In genomic region chr6:144360401-144360800, GRCh38 we compare ENCODE assay signal across 19 cellular contexts.
DNase-seq lines count a peak whose midpoint lies in the region; ATAC-seq and TF ChIP-seq lines count a peak whose summit lies in the region.
"Had no signal": no experiment of that assay in that cellular context is flagged by ENCODE, and none has a peak within 500 bp of the region (broad histone marks: within the 10 kb centered on the region; RNA-seq: fewer than 3 reads in every experiment).

No MANE protein-coding gene starts in this region.

- H3K9me2 ChIP-seq in SK-N-SH, result no peaks in the 10 kb centered on the region
- H3K9me2 ChIP-seq in Loucy (replicated peaks; ENCODE audit: low read depth, low read length), result no peaks in the 10 kb centered on the region

- no peak overlapping the region for H4K91ac ChIP-seq in neuronal stem cell (ENCODE audit: low read depth, low read length, poor library complexity)

- no peak overlapping the region for H3K4me3 ChIP-seq in SK-N-SH (ENCODE audit: low read depth in 2 of 2, low read length in 1 of 2)
- no peak overlapping the region for H3K4me3 ChIP-seq in Loucy (ENCODE audit: low read length, poor library complexity, severe bottlenecking)
- H3K4me3 ChIP-seq in adipocyte (ENCODE audit: low read length), result no peak overlapping the region
- H3K4me3 ChIP-seq in neuronal stem cell (ENCODE audit: low read length in 2 of 2), result no peak overlapping the region
- H3K4me3 ChIP-seq: K562, lung, Peyer's patch, sigmoid colon had no signal

- no peak for TF ChIP-seq CTCF in SK-N-SH (IDR thresholded peaks at IDR 0.05)
- no peak for TF ChIP-seq CTCF in Loucy (conservative IDR thresholded peaks at IDR 0.05; ENCODE audit: low read length)

- H3F3A ChIP-seq in SK-N-SH (replicated peaks; ENCODE audit: insufficient read depth) (no peaks in the 10 kb centered on the region), Loucy (ENCODE audit: low read depth) (no peaks in the 10 kb centered on the region)

- no peak for TF ChIP-seq EP300 in SK-N-SH (IDR thresholded peaks at IDR 0.05; ENCODE audit: borderline replicate concordance in 1 of 2, low read depth in 1 of 2, low read length in 1 of 2)

- H3K27ac ChIP-seq in SK-N-SH (ENCODE audit: low read depth in 2 of 2, low read length in 1 of 2) (no peak overlapping the region), neuronal stem cell (replicated peaks; ENCODE audit: low read length) (no peak overlapping the region)
- H3K27ac ChIP-seq: 22Rv1, Peyer's patch, sigmoid colon had no signal

- no peak overlapping the region for H2BK120ac ChIP-seq in neuronal stem cell (ENCODE audit: low read depth, low read length)

- H3K9ac ChIP-seq in SK-N-SH, result no peak overlapping the region
- H3K9ac ChIP-seq in Loucy (ENCODE audit: low read depth, low read length, poor library complexity, severe bottlenecking), result no peak overlapping the region
- peak overlapping the region; percentile 64 for H3K9ac ChIP-seq in adipocyte (ENCODE audit: low read length)
- no peak overlapping the region for H3K9ac ChIP-seq in neuronal stem cell (ENCODE audit: low read depth, low read length, poor library complexity)

- no peak overlapping the region for H3K4ac ChIP-seq in neuronal stem cell (ENCODE audit: low read length)

- no peak overlapping the region for H3K23ac ChIP-seq in neuronal stem cell (ENCODE audit: low read depth, low read length, poor library complexity)

- H3K27me3 ChIP-seq in SK-N-SH (ENCODE audit: insufficient read depth), result no peaks in the 10 kb centered on the region
- H3K27me3 ChIP-seq in Loucy (ENCODE audit: insufficient read depth, low read length, poor library complexity, severe bottlenecking), result no peaks in the 10 kb centered on the region
- H3K27me3 ChIP-seq in adipocyte (replicated peaks; ENCODE audit: control insufficient read depth, insufficient read depth, low read length), result no peaks in the 10 kb centered on the region
- H3K27me3 ChIP-seq in neuronal stem cell (ENCODE audit: control insufficient read depth in 3 of 3, insufficient read depth in 3 of 3, low read depth in 1 of 3, low read length in 3 of 3), result no peaks in the 10 kb centered on the region
- H3K27me3 ChIP-seq: Peyer's patch, sigmoid colon had no signal

- H4K20me1 ChIP-seq in SK-N-SH (ENCODE audit: insufficient read depth) (no peaks in the 10 kb centered on the region), Loucy (ENCODE audit: insufficient read depth, low read length, poor library complexity, severe bottlenecking) (peaks cover 38% of the 10 kb centered on the region)

- H3K14ac ChIP-seq in neuronal stem cell (ENCODE audit: low read length), result peak overlapping the region; percentile 71

- H3K4me1 ChIP-seq in SK-N-SH (ENCODE audit: control insufficient read depth in 1 of 2, insufficient read depth in 2 of 2, low read depth in 1 of 2, low read length in 1 of 2), result peaks cover 3 to 6% of the 10 kb centered on the region in 2 experiments; a peak in 3 of 4 replicates
- H3K4me1 ChIP-seq in Loucy (ENCODE audit: insufficient read depth, low read length, poor library complexity, severe bottlenecking), result peaks cover 36% of the 10 kb centered on the region
- peaks cover 34% of the 10 kb centered on the region for H3K4me1 ChIP-seq in adipocyte (ENCODE audit: control insufficient read depth, insufficient read depth, low read length)
- peaks cover 0 to 1% of the 10 kb centered on the region in 2 donors for H3K4me1 ChIP-seq in neuronal stem cell (ENCODE audit: control insufficient read depth in 2 of 2, insufficient read depth in 1 of 2, low read depth in 1 of 2, low read length in 2 of 2)

- H2BK15ac ChIP-seq in neuronal stem cell (ENCODE audit: low read length), result no peak overlapping the region

- H2AK5ac ChIP-seq in neuronal stem cell (ENCODE audit: low read depth, low read length), result no peak overlapping the region

- H4K8ac ChIP-seq in neuronal stem cell (ENCODE audit: low read depth, low read length), result peak overlapping the region; percentile 65

- no peaks in the 10 kb centered on the region for H3K36me3 ChIP-seq in SK-N-SH (replicated peaks in 1 of 2; ENCODE audit: control insufficient read depth in 1 of 2, insufficient read depth in 2 of 2, low read length in 1 of 2)
- H3K36me3 ChIP-seq in Loucy (ENCODE audit: insufficient read depth, low read length), result no peaks in the 10 kb centered on the region
- H3K36me3 ChIP-seq in adipocyte (ENCODE audit: control insufficient read depth, insufficient read depth, low read length, severe bottlenecking), result no peaks in the 10 kb centered on the region
- no peaks in the 10 kb centered on the region for H3K36me3 ChIP-seq in neuronal stem cell (replicated peaks in 1 of 2; ENCODE audit: control insufficient read depth in 2 of 2, insufficient read depth in 2 of 2, low read length in 2 of 2)
- H3K36me3 ChIP-seq: Peyer's patch, sigmoid colon had no signal

- H2AFZ ChIP-seq in SK-N-SH (ENCODE audit: low read depth) (no peak overlapping the region), Loucy (ENCODE audit: low read length) (no peak overlapping the region), neuronal stem cell (ENCODE audit: low read length) (no peak overlapping the region)

- 7% methylated on average over 4 of the region's 4 CpGs for WGBS in SK-N-SH (ENCODE audit: low lambda C conversion rate)
- no CpG with 5 or more reads among the region's 4 CpGs for WGBS in neuronal stem cell (ENCODE audit: extremely low coverage in 2 of 2, insufficient read length in 2 of 2, insufficient replicate concordance in 1 of 2), 2 donors

- no peak overlapping the region for H2BK12ac ChIP-seq in neuronal stem cell (ENCODE audit: low read length)

- H3K9me3 ChIP-seq in SK-N-SH (no peaks in the 10 kb centered on the region), Loucy (ENCODE audit: insufficient read depth, low read depth, low read length) (no peaks in the 10 kb centered on the region), adipocyte (ENCODE audit: control insufficient read depth, low read length) (no peaks in the 10 kb centered on the region), neuronal stem cell (replicated peaks in 1 of 2; ENCODE audit: control insufficient read depth in 2 of 2, insufficient read depth in 1 of 2, low read depth in 1 of 2, low read length in 2 of 2) (no peaks in the 10 kb centered on the region)
- H3K9me3 ChIP-seq: Peyer's patch, sigmoid colon had no signal

- TF ChIP-seq RAD21 in SK-N-SH (IDR thresholded peaks at IDR 0.05; ENCODE audit: low read length), result no peak

- ATAC-seq in SK-N-SH treated with all-trans-retinoic acid at 6 μM for 48 hours (peak; percentile 31; the same call in 1 of the 3 replicates), HG03045 (IDR thresholded peaks at IDR 0.05; ENCODE audit: unreplicated experiment) (no peak)
- ATAC-seq: K562 had no signal

- H3K18ac ChIP-seq in neuronal stem cell (ENCODE audit: low read length), result peak overlapping the region; percentile 48

- POLR2A ChIA-PET in SK-N-SH (lab: Yijun Ruan, JAX), result no interaction called here

- no peak overlapping the region for H3K4me2 ChIP-seq in SK-N-SH
- H3K4me2 ChIP-seq in Loucy (ENCODE audit: low read depth, low read length, poor library complexity, severe bottlenecking), result peak overlapping the region; percentile 25
- no peak overlapping the region for H3K4me2 ChIP-seq in neuronal stem cell (ENCODE audit: insufficient read depth, low read length, poor library complexity, severe bottlenecking)

- H2BK5ac ChIP-seq in neuronal stem cell (ENCODE audit: low read length), result no peak overlapping the region

- CTCF ChIA-PET in SK-N-SH (lab: Yijun Ruan, JAX), result no interaction called here

- H3K79me2 ChIP-seq in SK-N-SH (ENCODE audit: insufficient read depth), result peaks cover 8% of the 10 kb centered on the region
- peaks cover 92% of the 10 kb centered on the region for H3K79me2 ChIP-seq in Loucy (ENCODE audit: insufficient read depth, low read length)

- DNase-seq in SK-N-SH (no peak), adipocyte (ENCODE audit: low read depth) (no peak), neuronal stem cell (ENCODE audit: low spot score) (no peak), C1 segment of cervical spinal cord (lab: John Stamatoyannopoulos, UW) (no peak)
- no peak for DNase-seq in activated effector memory CD4-positive, alpha-beta T cell treated with Interleukin-2 at 50 U/mL for 16 hours
- DNase-seq: activated CD4-positive, alpha-beta T cell treated with anti-CD3 and anti-CD28 coated beads, Interleukin-2, amount 10 ng/mL, durations not matched to agents 7 days and 5 days; effector CD4-positive, alpha-beta T cell; H7; NCI-H1417 treated with DMSO at 0.1 percent for 48 hours; NCI-H446; Peyer's patch; sigmoid colon; stimulated activated CD4-positive, alpha-beta T cell treated with anti-CD3 and anti-CD28 coated beads, Interleukin-4, amount 100 ng/mL, for 4 hours had no signal

- H3K79me1 ChIP-seq in neuronal stem cell (ENCODE audit: low read depth, low read length), result peaks cover 5% of the 10 kb centered on the region

TF ChIP-seq in SK-N-SH treated with all-trans-retinoic acid at 6 μM for 48 hours, 23 proteins besides CTCF, POLR2A, EP300 and RAD21 (continues in another document):
- TF ChIP-seq, protein P1, sequence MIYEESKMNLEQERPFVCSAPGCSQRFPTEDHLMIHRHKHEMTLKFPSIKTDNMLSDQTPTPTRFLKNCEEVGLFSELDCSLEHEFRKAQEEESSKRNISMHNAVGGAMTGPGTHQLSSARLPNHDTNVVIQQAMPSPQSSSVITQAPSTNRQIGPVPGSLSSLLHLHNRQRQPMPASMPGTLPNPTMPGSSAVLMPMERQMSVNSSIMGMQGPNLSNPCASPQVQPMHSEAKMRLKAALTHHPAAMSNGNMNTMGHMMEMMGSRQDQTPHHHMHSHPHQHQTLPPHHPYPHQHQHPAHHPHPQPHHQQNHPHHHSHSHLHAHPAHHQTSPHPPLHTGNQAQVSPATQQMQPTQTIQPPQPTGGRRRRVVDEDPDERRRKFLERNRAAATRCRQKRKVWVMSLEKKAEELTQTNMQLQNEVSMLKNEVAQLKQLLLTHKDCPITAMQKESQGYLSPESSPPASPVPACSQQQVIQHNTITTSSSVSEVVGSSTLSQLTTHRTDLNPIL (CRISPR knock-in tag; IDR thresholded peaks at IDR 0.05; ENCODE audit: low read depth), result no peak
- TF ChIP-seq ZC3H10 (CRISPR knock-in tag; IDR thresholded peaks at IDR 0.05) (no peak), SNAI2 (CRISPR knock-in tag; IDR thresholded peaks at IDR 0.05) (no peak), GLIS3 (CRISPR knock-in tag; IDR thresholded peaks at IDR 0.05) (no peak)

TF ChIP-seq in SK-N-SH, 30 proteins besides CTCF, POLR2A, EP300 and RAD21 (continues in another document):
- TF ChIP-seq, protein P2, sequence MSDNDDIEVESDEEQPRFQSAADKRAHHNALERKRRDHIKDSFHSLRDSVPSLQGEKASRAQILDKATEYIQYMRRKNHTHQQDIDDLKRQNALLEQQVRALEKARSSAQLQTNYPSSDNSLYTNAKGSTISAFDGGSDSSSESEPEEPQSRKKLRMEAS (IDR thresholded peaks at IDR 0.05; ENCODE audit: low read depth), result no peak
- TF ChIP-seq FOSL2 (IDR thresholded peaks at IDR 0.05; ENCODE audit: borderline replicate concordance, low read depth) (no peak), FOXJ3 (CRISPR knock-in tag; IDR thresholded peaks at IDR 0.05) (no peak), NRF1 (IDR thresholded peaks at IDR 0.05; ENCODE audit: low read depth, low read length) (no peak), RFX5 (IDR thresholded peaks at IDR 0.05; ENCODE audit: low read length) (no peak)
